ENCODE assay signal across 8 cellular contexts in the genomic region with DNA sequence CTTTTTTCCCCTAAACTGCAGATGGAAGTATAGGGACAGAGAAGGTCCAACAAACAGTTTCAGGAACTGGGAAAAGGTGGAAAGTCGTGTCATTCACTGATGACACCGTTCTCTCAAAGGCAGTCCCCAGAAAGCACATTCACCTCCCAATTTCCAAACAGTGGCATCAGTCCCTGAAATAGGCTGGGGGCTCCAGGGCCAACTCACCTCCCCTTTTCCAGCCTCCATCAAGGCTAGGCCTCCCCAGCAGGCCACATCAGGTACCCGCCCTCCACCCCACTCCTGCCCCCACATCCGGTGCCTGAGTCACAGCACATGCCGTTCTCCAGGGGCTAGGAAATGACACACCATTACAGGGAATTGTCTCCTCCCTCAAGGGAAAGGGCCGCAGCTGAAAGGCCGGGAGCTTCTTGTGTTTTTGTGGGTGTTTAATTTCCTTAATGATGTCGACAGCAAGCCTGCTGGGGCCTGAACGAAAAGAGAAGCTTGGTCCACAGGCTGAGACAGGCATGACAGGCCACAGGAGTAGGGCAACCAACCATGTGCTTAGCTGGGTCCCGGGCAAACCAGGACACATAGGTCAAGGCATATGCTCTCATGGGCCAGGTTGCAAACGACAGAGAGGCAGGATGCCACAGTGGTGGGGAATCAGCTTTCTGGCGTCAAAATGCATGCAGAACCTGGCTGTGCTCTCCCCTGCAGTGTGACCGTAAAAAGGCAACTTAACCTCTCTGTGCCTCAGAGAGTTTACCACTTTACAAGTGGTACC.
DNase-seq lines count a peak whose midpoint lies in the region; ATAC-seq and TF ChIP-seq lines count a peak whose summit lies in the region.

No MANE protein-coding gene starts in this region.

- H3K36me3 ChIP-seq in muscle layer of duodenum (ENCODE audit: control insufficient read depth in 1 of 2, insufficient read depth in 2 of 2, low read length in 2 of 2): peaks cover 0 to 16% of the 10 kb centered on the region in 2 donors

- H3K9me3 ChIP-seq in muscle layer of duodenum (ENCODE audit: control insufficient read depth in 1 of 2, low read length in 2 of 2): no peaks in the 10 kb centered on the region

- H3K27ac ChIP-seq in muscle layer of duodenum (ENCODE audit: low read length): peak overlapping the region; percentile 100

- peaks cover 17 to 49% of the 10 kb centered on the region in 2 donors for H3K4me1 ChIP-seq in muscle layer of duodenum (ENCODE audit: control insufficient read depth in 1 of 2, insufficient read depth in 2 of 2, low read length in 2 of 2)

- H3K27me3 ChIP-seq in muscle layer of duodenum (ENCODE audit: low read depth, low read length): no peaks in the 10 kb centered on the region

- no peak for ATAC-seq in HG03521 (IDR thresholded peaks at IDR 0.05; ENCODE audit: unreplicated experiment)
- ATAC-seq in GM21619 (IDR thresholded peaks at IDR 0.05; ENCODE audit: unreplicated experiment): no peak

- DNase-seq in EH (ENCODE audit: low read depth) (peak; percentile 99), NCI-H510A treated with DMSO at 0.1 percent for 48 hours (lab: John Stamatoyannopoulos, UW) (peak; percentile 72), epithelial cell of esophagus (ENCODE audit: low read depth) (peak; percentile 99)
- DNase-seq in activated CD8-positive, alpha-beta memory T cell treated with anti-CD3 and anti-CD28 coated beads, Interleukin-2, amount 50 U/mL, for 24 hours (ENCODE audit: extremely low read depth): peak; percentile 29
- peak; percentile 24 to 28 for DNase-seq in stimulated activated CD8-positive, alpha-beta memory T cell treated with anti-CD3 and anti-CD28 coated beads, Interleukin-7, amount 100 ng/mL, for 1 hour (ENCODE audit: low read depth in 2 of 2)

- TF ChIP-seq CTCF in epithelial cell of esophagus (IDR thresholded peaks at IDR 0.05; ENCODE audit: insufficient read depth, low read depth, low read length, missing control alignments): no peak

- H3K4me3 ChIP-seq in epithelial cell of esophagus (ENCODE audit: low read length): no peak overlapping the region
- peak overlapping the region; percentile 43 to 52 for H3K4me3 ChIP-seq in muscle layer of duodenum (ENCODE audit: low read depth in 1 of 2, low read length in 2 of 2)

Comparison
In these comparisons a context has a peak if more than half of its experiments do, and no peak if none do; other contexts are left out.
1. DNase-seq: peak in every context shown above with its lines; median percentile 99 in EH; 99 in epithelial cell of esophagus; 72 in NCI-H510A treated with DMSO at 0.1 percent for 48 hours; 29 in activated CD8-positive, alpha-beta memory T cell treated with anti-CD3 and anti-CD28 coated beads, Interleukin-2, amount 50 U/mL, for 24 hours; 26 in stimulated activated CD8-positive, alpha-beta memory T cell treated with anti-CD3 and anti-CD28 coated beads, Interleukin-7, amount 100 ng/mL, for 1 hour.